In genomic region chr18:7844017-7844416, GRCh38 we compare ENCODE assay signal across 13 cellular contexts.
"Had no signal": no experiment of that assay in that cellular context is flagged by ENCODE, and none has a peak within 500 bp of the region (broad histone marks: within the 10 kb centered on the region; RNA-seq: fewer than 3 reads in every experiment).

No MANE protein-coding gene starts in this region.

- DNase-seq: activated CD4-positive, alpha-beta T cell treated with anti-CD3 and anti-CD28 coated beads, Interleukin-2, amount 50 U/mL, for 1 hour; activated naive CD4-positive, alpha-beta T cell treated with anti-CD3 and anti-CD28 coated beads for 36 hours; activated T-cell treated with anti-CD3 and anti-CD28 coated beads for 4 hours; dorsolateral prefrontal cortex; hypothalamus; left cardiac atrium; mucosa of descending colon; naive thymus-derived CD8-positive, alpha-beta T cell; small intestine; stomach had no signal

- H3K36me3 ChIP-seq: neutrophil, stomach, thoracic aorta had no signal

- ATAC-seq: activated T-helper 17 cell treated with anti-CD3 and anti-CD28 coated beads, Interleukin-2, amount 50 U/mL, for 72 hours; left cardiac atrium; mucosa of descending colon; naive thymus-derived CD8-positive, alpha-beta T cell had no signal

- H3K9me3 ChIP-seq: neutrophil had no signal

- FAIRE-seq: small intestine had no signal

- H3K4me3 ChIP-seq: dorsolateral prefrontal cortex, mucosa of descending colon, stomach, thoracic aorta had no signal

- H3K27ac ChIP-seq: dorsolateral prefrontal cortex, neutrophil, stomach, thoracic aorta had no signal

- H3K27me3 ChIP-seq: dorsolateral prefrontal cortex, neutrophil, stomach had no signal
